23 cellular contexts compared by ENCODE assay signal in the genomic region with DNA sequence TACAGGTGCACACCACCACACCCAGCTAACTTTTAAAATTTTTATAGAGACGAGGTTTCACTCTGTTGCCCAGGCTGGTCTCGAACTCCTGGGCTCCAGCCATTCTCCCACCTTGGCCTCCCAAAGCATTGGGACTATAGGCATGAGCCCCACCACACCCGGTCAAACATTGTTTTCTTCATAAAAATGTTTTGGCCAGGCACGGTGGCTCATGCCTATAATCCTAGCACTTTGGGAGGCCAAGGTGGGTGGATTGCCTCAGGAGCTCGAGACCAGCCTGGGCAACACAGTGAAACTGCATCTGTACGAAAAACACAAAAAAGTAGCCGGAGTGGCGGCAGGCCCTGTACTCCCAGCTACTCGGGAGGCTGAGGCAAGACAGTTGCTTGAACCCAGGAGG. TPM values are rescaled to one million over a fixed set of nuclear protein-coding genes. Genes with fewer than 3 reads are reported as not detected.
"Had no signal": no experiment of that assay in that cellular context is flagged by ENCODE, and none has a peak within 500 bp of the region (broad histone marks: within the 10 kb centered on the region; RNA-seq: fewer than 3 reads in every experiment).

No MANE protein-coding gene starts in this region.

- H3K27me3 ChIP-seq: cardiac muscle cell, heart left ventricle had no signal

- ATAC-seq: heart left ventricle had no signal

- H3K4me3 ChIP-seq: cardiac muscle cell, coronary artery, heart left ventricle, sigmoid colon, skin epidermis had no signal

- H3K9me3 Mint-ChIP-seq: naive B cell; nephron progenitor cell; stimulated activated naive CD8-positive, alpha-beta T cell treated with anti-CD3 and anti-CD28 coated beads, Interleukin-15, Interleukin-2, amounts not matched to agents 100 ng/mL and 50 ng/mL, for 24 hours had no signal

- H3K27me3 Mint-ChIP-seq: naive B cell; stimulated activated naive CD8-positive, alpha-beta T cell treated with anti-CD3 and anti-CD28 coated beads, Interleukin-15, Interleukin-2, amounts not matched to agents 100 ng/mL and 50 ng/mL, for 24 hours had no signal

- DNase-seq: effector CD8-positive, alpha-beta T cell; heart left ventricle; hypothalamus; kidney glomerular epithelial cell; mesendoderm; naive B cell; nephron progenitor cell; sigmoid colon; stimulated activated CD4-positive, alpha-beta T cell treated with anti-CD3 and anti-CD28 coated beads, Interleukin-12 subunit alpha, Interleukin-12 subunit beta, amount 100 ng/mL, for 4 hours; trophoblast cell had no signal

- H3K36me3 ChIP-seq: sigmoid colon had no signal

- H3K27ac ChIP-seq: cardiac muscle cell, coronary artery, heart left ventricle, sigmoid colon, skin epidermis had no signal

- H3K4me3 Mint-ChIP-seq: naive B cell; nephron progenitor cell; stimulated activated naive CD8-positive, alpha-beta T cell treated with anti-CD3 and anti-CD28 coated beads, Interleukin-15, Interleukin-2, amounts not matched to agents 100 ng/mL and 50 ng/mL, for 24 hours had no signal

- FAIRE-seq: frontal cortex, islet of Langerhans had no signal

- H3K27ac Mint-ChIP-seq: nephron progenitor cell; stimulated activated naive CD8-positive, alpha-beta T cell treated with anti-CD3 and anti-CD28 coated beads, Interleukin-15, Interleukin-2, amounts not matched to agents 100 ng/mL and 50 ng/mL, for 24 hours had no signal

- H3K9me3 ChIP-seq: heart left ventricle, sigmoid colon had no signal

RNA-seq across cellular contexts. Expression of gene TMC8, which starts 14.2 kb away (rescaled TPM):
- total RNA-seq: osteoblast had no signal

RNA-seq across cellular contexts. Expression of gene C17orf99, which starts 29.8 kb away (rescaled TPM):
- total RNA-seq: cardiac muscle cell, dermis microvascular lymphatic vessel endothelial cell, glomerular endothelial cell, heart left ventricle, lung microvascular endothelial cell, osteoblast, pulmonary artery endothelial cell, sigmoid colon had no signal
- polyA plus RNA-seq: cardiac muscle cell, heart left ventricle, liver, urinary bladder had no signal
